ENCODE assay signal across 12 cellular contexts in the genomic region with DNA sequence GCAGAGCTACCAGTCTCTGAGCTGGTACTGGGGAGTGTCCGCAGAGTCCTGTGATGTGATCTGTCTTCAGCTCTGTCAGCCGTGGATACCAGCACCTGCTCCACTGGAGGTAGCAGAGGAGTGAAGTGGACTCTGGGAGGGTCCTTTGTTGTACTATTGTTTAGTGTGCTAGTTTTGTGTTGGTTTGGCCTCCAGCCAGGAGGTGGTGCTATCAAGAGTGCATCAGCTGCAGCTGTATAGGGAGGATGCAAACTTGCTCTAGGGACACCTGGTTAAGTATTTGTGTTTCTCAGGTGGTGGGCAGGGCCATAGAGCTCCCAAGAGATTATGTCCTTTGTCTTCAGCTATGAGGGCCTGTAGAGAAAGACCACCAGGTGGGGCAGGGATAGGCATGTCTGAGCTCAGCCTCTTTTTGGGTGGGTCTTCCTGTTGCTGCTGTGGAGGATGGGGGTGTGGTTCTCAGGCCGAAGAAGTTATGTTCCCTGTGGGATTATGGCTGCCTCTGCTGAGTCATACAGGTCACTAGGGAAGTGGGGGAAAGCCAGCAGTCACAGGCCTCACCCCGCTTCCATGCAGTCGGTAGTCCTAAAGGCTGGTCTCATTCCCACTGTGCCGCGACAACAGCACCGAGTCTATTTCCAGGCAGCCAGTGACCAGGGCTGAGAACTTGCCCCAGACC.
DNase-seq lines count a peak whose midpoint lies in the region; ATAC-seq and TF ChIP-seq lines count a peak whose summit lies in the region.
"Had no signal": no experiment of that assay in that cellular context is flagged by ENCODE, and none has a peak within 500 bp of the region (broad histone marks: within the 10 kb centered on the region; RNA-seq: fewer than 3 reads in every experiment).

No MANE protein-coding gene starts in this region.

- H4K20me1 ChIP-seq in GM23338 (replicated peaks; ENCODE audit: insufficient read depth): no peaks in the 10 kb centered on the region

- H3K27me3 Mint-ChIP-seq in GM23338 (ENCODE audit: insufficient read depth, low read depth, poor library complexity): peaks cover 3% of the 10 kb centered on the region
- no peaks in the 10 kb centered on the region for H3K27me3 Mint-ChIP-seq in central memory CD8-positive, alpha-beta T cell
- H3K27me3 Mint-ChIP-seq: activated B cell treated with CpG ODN at 0.5 μM for 24 hours had no signal

- peaks cover 5% of the 10 kb centered on the region; the same call in 1 of the 2 replicates for H3K9me2 ChIP-seq in GM23338 (ENCODE audit: insufficient read depth)

- no peak overlapping the region for H3K4me3 ChIP-seq in GM23338
- H3K4me3 ChIP-seq: tibial nerve had no signal

- H3K27ac Mint-ChIP-seq in GM23338: no peak overlapping the region
- H3K27ac Mint-ChIP-seq in central memory CD8-positive, alpha-beta T cell (ENCODE audit: low read depth): peak overlapping the region; percentile 75
- H3K27ac Mint-ChIP-seq: activated B cell treated with CpG ODN at 0.5 μM for 24 hours had no signal

- no peak overlapping the region for H3K4me3 Mint-ChIP-seq in GM23338
- H3K4me3 Mint-ChIP-seq in central memory CD8-positive, alpha-beta T cell: peak overlapping the region; percentile 29
- H3K4me3 Mint-ChIP-seq: activated B cell treated with CpG ODN at 0.5 μM for 24 hours had no signal

- H3K36me3 Mint-ChIP-seq in GM23338 (ENCODE audit: low read depth): no peaks in the 10 kb centered on the region
- peaks cover 7% of the 10 kb centered on the region for H3K36me3 Mint-ChIP-seq in central memory CD8-positive, alpha-beta T cell (ENCODE audit: insufficient read depth)

- DNase-seq in COR-L47 (lab: John Stamatoyannopoulos, UW) (peak; percentile 65), GM23338 (ENCODE audit: low spot score) (peak; percentile 8), NCI-H510A (lab: John Stamatoyannopoulos, UW) (peak; percentile 44), glomerular visceral epithelial cell (ENCODE audit: extremely low spot score) (no peak), left cardiac atrium (no peak)
- no peak for DNase-seq in central memory CD8-positive, alpha-beta T cell (ENCODE audit: low spot score in 2 of 2)
- no peak for DNase-seq in activated CD8-positive, alpha-beta memory T cell treated with anti-CD3 and anti-CD28 coated beads, Interleukin-2, amount 50 U/mL, for 48 hours
- DNase-seq: activated B cell treated with CpG ODN at 0.5 μM for 24 hours; activated effector memory CD4-positive, alpha-beta T cell treated with anti-CD3 and anti-CD28 coated beads, Interleukin-2, amount 50 U/mL, for 16 hours; KG1 had no signal

- ATAC-seq in GM23338 (no peak), GM18517 (IDR thresholded peaks at IDR 0.05; ENCODE audit: unreplicated experiment) (no peak), left cardiac atrium (no peak)
- ATAC-seq in central memory CD8-positive, alpha-beta T cell (replicated peaks; ENCODE audit: extremely low read depth, poor library complexity, severe bottlenecking): no peak

- H3K79me2 ChIP-seq in GM23338 (replicated peaks; ENCODE audit: insufficient read depth): no peaks in the 10 kb centered on the region

- no peaks in the 10 kb centered on the region for H3K27me3 ChIP-seq in GM23338 (ENCODE audit: insufficient read depth)
- H3K27me3 ChIP-seq: tibial nerve had no signal

- TF ChIP-seq CTCF in GM23338 (conservative IDR thresholded peaks at IDR 0.05; ENCODE audit: low read depth in 2 of 2): peak; percentile 31; a peak in 3 of 4 replicates

- H3K27ac ChIP-seq in GM23338 (ENCODE audit: low read depth): no peak overlapping the region
- H3K27ac ChIP-seq: tibial nerve had no signal

- no peaks in the 10 kb centered on the region; the same call in 1 of the 2 replicates for H3K4me1 ChIP-seq in GM23338 (ENCODE audit: insufficient read depth)
- H3K4me1 ChIP-seq: tibial nerve had no signal

- intact Hi-C loops in left cardiac atrium (cut with DNase I): no loop called here

- H3F3A ChIP-seq in GM23338 (replicated peaks; ENCODE audit: low read depth): no peaks in the 10 kb centered on the region

- no peaks in the 10 kb centered on the region for H3K9me3 Mint-ChIP-seq in GM23338
- H3K9me3 Mint-ChIP-seq in central memory CD8-positive, alpha-beta T cell: no peaks in the 10 kb centered on the region
- H3K9me3 Mint-ChIP-seq: activated B cell treated with CpG ODN at 0.5 μM for 24 hours had no signal

- no peaks in the 10 kb centered on the region for H3K36me3 ChIP-seq in GM23338 (ENCODE audit: insufficient read depth)
- H3K36me3 ChIP-seq: tibial nerve had no signal

- no peak overlapping the region for H3K4me2 ChIP-seq in GM23338

- peak overlapping the region; percentile 18; the same call in 1 of the 2 replicates for H2AFZ ChIP-seq in GM23338

- H3K4me1 Mint-ChIP-seq in GM23338: peaks cover 8% of the 10 kb centered on the region; the same call in 2 of the 3 replicates
- H3K4me1 Mint-ChIP-seq in central memory CD8-positive, alpha-beta T cell: peaks cover 47% of the 10 kb centered on the region

TF ChIP-seq in GM23338, 12 proteins besides CTCF, POLR2A, EP300 and RAD21 (continues in another document):
- no peak for TF ChIP-seq STAT1 (IDR thresholded peaks at IDR 0.05; ENCODE audit: unreplicated experiment)
- TF ChIP-seq, protein P1, sequence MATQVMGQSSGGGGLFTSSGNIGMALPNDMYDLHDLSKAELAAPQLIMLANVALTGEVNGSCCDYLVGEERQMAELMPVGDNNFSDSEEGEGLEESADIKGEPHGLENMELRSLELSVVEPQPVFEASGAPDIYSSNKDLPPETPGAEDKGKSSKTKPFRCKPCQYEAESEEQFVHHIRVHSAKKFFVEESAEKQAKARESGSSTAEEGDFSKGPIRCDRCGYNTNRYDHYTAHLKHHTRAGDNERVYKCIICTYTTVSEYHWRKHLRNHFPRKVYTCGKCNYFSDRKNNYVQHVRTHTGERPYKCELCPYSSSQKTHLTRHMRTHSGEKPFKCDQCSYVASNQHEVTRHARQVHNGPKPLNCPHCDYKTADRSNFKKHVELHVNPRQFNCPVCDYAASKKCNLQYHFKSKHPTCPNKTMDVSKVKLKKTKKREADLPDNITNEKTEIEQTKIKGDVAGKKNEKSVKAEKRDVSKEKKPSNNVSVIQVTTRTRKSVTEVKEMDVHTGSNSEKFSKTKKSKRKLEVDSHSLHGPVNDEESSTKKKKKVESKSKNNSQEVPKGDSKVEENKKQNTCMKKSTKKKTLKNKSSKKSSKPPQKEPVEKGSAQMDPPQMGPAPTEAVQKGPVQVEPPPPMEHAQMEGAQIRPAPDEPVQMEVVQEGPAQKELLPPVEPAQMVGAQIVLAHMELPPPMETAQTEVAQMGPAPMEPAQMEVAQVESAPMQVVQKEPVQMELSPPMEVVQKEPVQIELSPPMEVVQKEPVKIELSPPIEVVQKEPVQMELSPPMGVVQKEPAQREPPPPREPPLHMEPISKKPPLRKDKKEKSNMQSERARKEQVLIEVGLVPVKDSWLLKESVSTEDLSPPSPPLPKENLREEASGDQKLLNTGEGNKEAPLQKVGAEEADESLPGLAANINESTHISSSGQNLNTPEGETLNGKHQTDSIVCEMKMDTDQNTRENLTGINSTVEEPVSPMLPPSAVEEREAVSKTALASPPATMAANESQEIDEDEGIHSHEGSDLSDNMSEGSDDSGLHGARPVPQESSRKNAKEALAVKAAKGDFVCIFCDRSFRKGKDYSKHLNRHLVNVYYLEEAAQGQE (IDR thresholded peaks at IDR 0.05; ENCODE audit: unreplicated experiment): no peak

Comparison
In these comparisons a context has a peak if more than half of its experiments do, and no peak if none do; other contexts are left out.
1. DNase-seq: peak in COR-L47 (single experiment), GM23338 (single experiment) and NCI-H510A (single experiment); none in central memory CD8-positive, alpha-beta T cell (0 of 2), activated CD8-positive, alpha-beta memory T cell treated with anti-CD3 and anti-CD28 coated beads, Interleukin-2, amount 50 U/mL, for 48 hours (single experiment), glomerular visceral epithelial cell (single experiment) and left cardiac atrium (single experiment).